ENCODE assay signal across 12 cellular contexts in genomic region chr11:113593698-113594308, GRCh38.
DNase-seq lines count a peak whose midpoint lies in the region; ATAC-seq and TF ChIP-seq lines count a peak whose summit lies in the region.
"Had no signal": no experiment of that assay in that cellular context is flagged by ENCODE, and none has a peak within 500 bp of the region (broad histone marks: within the 10 kb centered on the region; RNA-seq: fewer than 3 reads in every experiment).

No MANE protein-coding gene starts in this region.

- no peaks in the 10 kb centered on the region for H3K4me1 ChIP-seq in HAP-1

- H3K36me3 ChIP-seq in HAP-1 (replicated peaks) = no peaks in the 10 kb centered on the region
- H3K36me3 ChIP-seq: cardiac muscle cell had no signal

- in situ Hi-C loops in HAP-1 (cut with MboI; ENCODE audit: low sequenced_read_pairs) = no loop called here

- ATAC-seq in GM18508 (IDR thresholded peaks at IDR 0.05; ENCODE audit: insufficient read depth, unreplicated experiment) = peak; percentile 83
- ATAC-seq in GM21529 (IDR thresholded peaks at IDR 0.05; ENCODE audit: unreplicated experiment) = peak; percentile 85
- ATAC-seq in SK-N-SH treated with all-trans-retinoic acid at 6 μM for 48 hours = no peak
- ATAC-seq: T-helper 17 cell had no signal

- peak; percentile 94 for DNase-seq in M059J (ENCODE audit: low read depth)
- DNase-seq in medulla oblongata (ENCODE audit: extremely low spot score) = peak; percentile 22
- DNase-seq in SKM-1 (lab: John Stamatoyannopoulos, UW; ENCODE audit: unreplicated experiment) = no peak
- no peak for DNase-seq in SIG-M5 (lab: John Stamatoyannopoulos, UW)
- no peak for DNase-seq in HAP-1 (ENCODE audit: low spot score in 2 of 2)
- DNase-seq: IMR-90, right cardiac atrium, T-helper 17 cell had no signal

- H3K9me3 ChIP-seq in HAP-1 = no peaks in the 10 kb centered on the region

- H3K27me3 ChIP-seq in HAP-1 (ENCODE audit: low read depth) = peaks cover 11% of the 10 kb centered on the region; the same call in 1 of the 2 replicates
- H3K27me3 ChIP-seq: cardiac muscle cell had no signal

- H3K4me3 ChIP-seq in HAP-1 = no peak overlapping the region
- H3K4me3 ChIP-seq: cardiac muscle cell had no signal

TF ChIP-seq in SK-N-SH treated with all-trans-retinoic acid at 6 μM for 48 hours, 23 proteins besides CTCF, POLR2A, EP300 and RAD21:
- no peak for TF ChIP-seq PATZ1 (CRISPR knock-in tag; IDR thresholded peaks at IDR 0.05; ENCODE audit: borderline replicate concordance)
- no peak for TF ChIP-seq TCF4 (CRISPR knock-in tag; IDR thresholded peaks at IDR 0.05; ENCODE audit: borderline replicate concordance)
- TF ChIP-seq ZC3H10 (CRISPR knock-in tag; IDR thresholded peaks at IDR 0.05) = no peak
- no peak for TF ChIP-seq PPARA (CRISPR knock-in tag; IDR thresholded peaks at IDR 0.05; ENCODE audit: borderline replicate concordance)
- TF ChIP-seq POU6F1 (CRISPR knock-in tag; IDR thresholded peaks at IDR 0.05; ENCODE audit: borderline replicate concordance, low read depth) = no peak
- TF ChIP-seq CREB5 (CRISPR knock-in tag; IDR thresholded peaks at IDR 0.05; ENCODE audit: low read depth) = no peak

Comparison
In these comparisons a context has a peak if more than half of its experiments do, and no peak if none do; other contexts are left out.
1. DNase-seq: peak in M059J (single experiment) and medulla oblongata (single experiment); none in SKM-1 (single experiment), SIG-M5 (single experiment) and HAP-1 (0 of 2).